11 cellular contexts compared by ENCODE assay signal in the genomic region with DNA sequence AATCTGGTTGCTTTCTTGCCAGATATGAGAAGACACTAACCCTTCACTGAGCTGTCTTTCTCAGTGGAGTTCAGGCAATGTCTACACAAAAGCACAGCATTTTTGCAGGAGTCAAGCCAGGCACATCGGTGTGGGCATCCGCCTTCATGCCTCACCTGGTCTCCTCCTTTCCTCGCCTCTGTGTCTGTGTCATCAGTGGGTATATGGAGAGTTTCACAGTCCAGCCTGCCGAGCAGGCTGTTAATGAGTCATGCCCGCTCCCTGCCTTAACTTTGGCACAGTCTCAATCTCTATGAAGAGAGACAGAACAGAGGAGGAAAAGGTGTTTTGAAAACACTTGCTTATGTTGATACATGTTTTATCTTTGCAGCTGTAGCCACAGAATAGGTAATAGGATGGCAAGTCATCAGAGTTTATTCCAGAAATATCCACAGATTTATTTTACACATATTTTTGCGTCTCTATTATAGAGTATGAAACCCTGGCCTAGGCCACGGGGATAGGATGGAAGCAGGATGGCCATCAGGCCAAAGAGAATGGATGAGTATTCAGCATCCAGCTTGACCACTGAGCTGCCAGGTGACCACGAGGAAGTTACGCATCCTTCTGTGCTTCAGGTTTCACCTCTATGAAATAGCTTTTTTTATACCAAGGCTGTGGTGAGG. TPM values are rescaled to one million over a fixed set of nuclear protein-coding genes. Genes with fewer than 3 reads are reported as not detected.
DNase-seq lines count a peak whose midpoint lies in the region; TF ChIP-seq lines count a peak whose summit lies in the region.
"Had no signal": no experiment of that assay in that cellular context is flagged by ENCODE, and none has a peak within 500 bp of the region (broad histone marks: within the 10 kb centered on the region; RNA-seq: fewer than 3 reads in every experiment).

No MANE protein-coding gene starts in this region.

- peak; percentile 34 for DNase-seq in SW480 (ENCODE audit: low spot score)
- DNase-seq in foreskin fibroblast = peak; percentile 46 to 76
- peak; percentile 50 for DNase-seq in stomach
- DNase-seq in activated CD8-positive, alpha-beta memory T cell treated with anti-CD3 and anti-CD28 coated beads, Interleukin-2, amount 50 U/mL, for 48 hours = no peak
- no peak for DNase-seq in type B pancreatic cell (ENCODE audit: extremely low spot score, unreplicated experiment)
- DNase-seq in activated CD4-positive, alpha-beta T cell treated with anti-CD3 and anti-CD28 coated beads, Interleukin-2, amount 10 ng/mL, durations not matched to agents 7 days and 5 days = no peak
- DNase-seq: activated naive CD4-positive, alpha-beta T cell treated with anti-CD3 and anti-CD28 coated beads, Interleukin-2, amount 50 U/mL, for 16 hours; heart left ventricle; NCI-H510A had no signal

- H3K36me3 ChIP-seq in HEK293 (ENCODE audit: control insufficient read depth in 2 of 2, insufficient read depth in 1 of 2, low read length in 2 of 2) (no peaks in the 10 kb centered on the region), stomach (no peaks in the 10 kb centered on the region)
- H3K36me3 ChIP-seq: heart left ventricle had no signal

- TF ChIP-seq EP300 in stomach (IDR thresholded peaks at IDR 0.05) = no peak

- CTCF ChIA-PET in HEK293 (lab: Yijun Ruan, JAX) = no interaction called here
- CTCF ChIA-PET in activated CD4-positive, alpha-beta T cell treated with anti-CD3 and anti-CD28 coated beads, Interleukin-2, amount 10 ng/mL, durations not matched to agents 7 days and 5 days (lab: Charles Lee) = interaction anchor here (0.6 kb wide), 1 partner anchor 413 kb away, joined by 3 read pairs; no protein-coding TSS in a partner anchor

- no peak overlapping the region for H3K27ac Mint-ChIP-seq in type B pancreatic cell
- no peak overlapping the region for H3K27ac Mint-ChIP-seq in activated CD4-positive, alpha-beta T cell treated with anti-CD3 and anti-CD28 coated beads, Interleukin-2, amount 10 ng/mL, durations not matched to agents 7 days and 5 days

- H3K27ac ChIP-seq in HEK293 (ENCODE audit: extremely low read depth, low read depth, low read length) (no peak overlapping the region), stomach (peak overlapping the region in 2 of 5 donors; percentile 2 to 60)
- H3K27ac ChIP-seq: VCaP had no signal

- TF ChIP-seq CTCF in HEK293 (tag by site-specific recombination; IDR thresholded peaks at IDR 0.05) (no peak), foreskin fibroblast (IDR thresholded peaks at IDR 0.05; ENCODE audit: low read depth, low read length) (no peak), stomach (IDR thresholded peaks at IDR 0.05) (no peak), type B pancreatic cell (conservative IDR thresholded peaks at IDR 0.05) (no peak)

- no peaks in the 10 kb centered on the region for H3K4me1 ChIP-seq in HEK293 (ENCODE audit: control insufficient read depth, insufficient read depth, low read length)
- peaks cover 0 to 16% (median 4%) of the 10 kb centered on the region in 4 donors for H3K4me1 ChIP-seq in stomach

- intact Hi-C loops in stomach (cut with DNase I; ENCODE audit: low total_unique reads) = no loop called here

- no peaks in the 10 kb centered on the region for H3K27me3 Mint-ChIP-seq in type B pancreatic cell
- peaks cover 10% of the 10 kb centered on the region for H3K27me3 Mint-ChIP-seq in activated CD4-positive, alpha-beta T cell treated with anti-CD3 and anti-CD28 coated beads, Interleukin-2, amount 10 ng/mL, durations not matched to agents 7 days and 5 days

- TF ChIP-seq POLR2A in stomach (IDR thresholded peaks at IDR 0.05) = no peak

- H3K4me3 ChIP-seq in HEK293 (ENCODE audit: low read depth, low read length) (no peak overlapping the region), foreskin fibroblast (ENCODE audit: low read depth in 1 of 2, low read length in 2 of 2) (no peak overlapping the region), stomach (no peak overlapping the region)
- H3K4me3 ChIP-seq: heart left ventricle had no signal

- no peaks in the 10 kb centered on the region for H3K9me3 Mint-ChIP-seq in type B pancreatic cell
- H3K9me3 Mint-ChIP-seq in activated CD4-positive, alpha-beta T cell treated with anti-CD3 and anti-CD28 coated beads, Interleukin-2, amount 10 ng/mL, durations not matched to agents 7 days and 5 days = no peaks in the 10 kb centered on the region

- no peaks in the 10 kb centered on the region for H3K9me3 ChIP-seq in HEK293 (ENCODE audit: control insufficient read depth, insufficient read depth, low read depth, low read length)
- no peaks in the 10 kb centered on the region for H3K9me3 ChIP-seq in stomach
- H3K9me3 ChIP-seq: heart left ventricle had no signal

- H3K4me3 Mint-ChIP-seq in type B pancreatic cell = no peak overlapping the region
- H3K4me3 Mint-ChIP-seq in activated CD4-positive, alpha-beta T cell treated with anti-CD3 and anti-CD28 coated beads, Interleukin-2, amount 10 ng/mL, durations not matched to agents 7 days and 5 days = no peak overlapping the region

- WGBS in stomach, 5 donors = 58 to 69% (median 61%) methylated on average over 9 of the region's 9 CpGs

- POLR2A ChIA-PET in HEK293 (lab: Yijun Ruan, JAX) = no interaction called here
- POLR2A ChIA-PET in activated CD4-positive, alpha-beta T cell treated with anti-CD3 and anti-CD28 coated beads, Interleukin-2, amount 10 ng/mL, durations not matched to agents 7 days and 5 days (lab: Charles Lee) = no interaction called here

- H3K36me3 Mint-ChIP-seq in type B pancreatic cell = no peaks in the 10 kb centered on the region
- H3K36me3 Mint-ChIP-seq in activated CD4-positive, alpha-beta T cell treated with anti-CD3 and anti-CD28 coated beads, Interleukin-2, amount 10 ng/mL, durations not matched to agents 7 days and 5 days (ENCODE audit: low read depth) = no peaks in the 10 kb centered on the region

- peaks cover 5% of the 10 kb centered on the region for H3K4me1 Mint-ChIP-seq in type B pancreatic cell (ENCODE audit: unreplicated experiment)
- no peaks in the 10 kb centered on the region for H3K4me1 Mint-ChIP-seq in activated CD4-positive, alpha-beta T cell treated with anti-CD3 and anti-CD28 coated beads, Interleukin-2, amount 10 ng/mL, durations not matched to agents 7 days and 5 days

- no peaks in the 10 kb centered on the region for H3K27me3 ChIP-seq in stomach
- H3K27me3 ChIP-seq: heart left ventricle had no signal

TF ChIP-seq in HEK293, 187 proteins besides CTCF, POLR2A, EP300 and RAD21:
- peak; percentile 24; the same call in 1 of the 2 replicates for TF ChIP-seq ZFHX2 (tag by site-specific recombination; conservative IDR thresholded peaks at IDR 0.05)
- no peak for TF ChIP-seq ZNF416 (tag by site-specific recombination; IDR thresholded peaks at IDR 0.05)
- TF ChIP-seq ZNF624 (tag by site-specific recombination; IDR thresholded peaks at IDR 0.05) = no peak
- TF ChIP-seq ZNF830 (tag by site-specific recombination; IDR thresholded peaks at IDR 0.05; ENCODE audit: low read depth) = no peak
- no peak for TF ChIP-seq ZNF311 (tag by site-specific recombination; IDR thresholded peaks at IDR 0.05; ENCODE audit: borderline replicate concordance)
- no peak for TF ChIP-seq ZEB2 (tag by site-specific recombination; IDR thresholded peaks at IDR 0.05)

RNA-seq across cellular contexts. Expression of gene MAML3, which starts 32.8 kb away (rescaled TPM):
- 10 to 100 TPM in 4 of 5 donors, 1 to 10 TPM in 1; 6.6 to 20.3 (median 13.4) TPM for total RNA-seq in stomach
- polyA plus RNA-seq in stomach = 1 to 10 TPM; 1.7 to 2.4 (median 2.2) TPM
- total RNA-seq in type B pancreatic cell (ENCODE audit: low replicate concordance) = 21.8 and 26.9 TPM in 2 replicates
- total RNA-seq in activated CD4-positive, alpha-beta T cell treated with anti-CD3 and anti-CD28 coated beads, Interleukin-2, amount 10 ng/mL, durations not matched to agents 7 days and 5 days = 1 to 10 TPM; 2.0 to 2.2 TPM

Comparison
In these comparisons a context has a peak if more than half of its experiments do, and no peak if none do; other contexts are left out.
1. DNase-seq: peak in SW480 (single experiment), foreskin fibroblast (2 of 2) and stomach (single experiment); none in activated CD8-positive, alpha-beta memory T cell treated with anti-CD3 and anti-CD28 coated beads, Interleukin-2, amount 50 U/mL, for 48 hours (single experiment), type B pancreatic cell (single experiment) and activated CD4-positive, alpha-beta T cell treated with anti-CD3 and anti-CD28 coated beads, Interleukin-2, amount 10 ng/mL, durations not matched to agents 7 days and 5 days (single experiment).